Comparison of ENCODE assay signal across 23 cellular contexts in genomic region chr5:136560111-136560510, GRCh38.
DNase-seq lines count a peak whose midpoint lies in the region; ATAC-seq, FAIRE-seq and TF ChIP-seq lines count a peak whose summit lies in the region.
"Had no signal": no experiment of that assay in that cellular context is flagged by ENCODE, and none has a peak within 500 bp of the region (broad histone marks: within the 10 kb centered on the region; RNA-seq: fewer than 3 reads in every experiment).

No MANE protein-coding gene starts in this region.

- H2BK5ac ChIP-seq in H1 (ENCODE audit: low read depth, low read length) (no peak overlapping the region), mesenchymal stem cell (ENCODE audit: low read depth, low read length, poor library complexity, severe bottlenecking) (no peak overlapping the region)

- H3K36me3 ChIP-seq in GM23338 (ENCODE audit: insufficient read depth) (no peaks in the 10 kb centered on the region), H1 (ENCODE audit: control insufficient read depth in 2 of 4, insufficient read depth in 4 of 4, low read length in 3 of 4) (no peaks in the 10 kb centered on the region), mesenchymal stem cell (ENCODE audit: control insufficient read depth in 1 of 2, insufficient read depth in 2 of 2, low read depth in 1 of 2, low read length in 2 of 2) (no peaks in the 10 kb centered on the region)

- H4K8ac ChIP-seq in H1 (ENCODE audit: extremely low read depth, insufficient read depth, low read length) (no peak overlapping the region), mesenchymal stem cell (ENCODE audit: low read length) (no peak overlapping the region)

- H3K36me3 Mint-ChIP-seq in GM23338 (ENCODE audit: low read depth): peaks cover 30% of the 10 kb centered on the region

- H3K9me3 Mint-ChIP-seq in GM23338: peaks cover 18% of the 10 kb centered on the region

- H3K4me1 Mint-ChIP-seq in GM23338: peaks cover 51% of the 10 kb centered on the region

- H2AFZ ChIP-seq in GM23338: no peak overlapping the region
- no peak overlapping the region for H2AFZ ChIP-seq in H1 (ENCODE audit: low read length)
- no peak overlapping the region for H2AFZ ChIP-seq in mesenchymal stem cell (ENCODE audit: low read depth, low read length)
- H2AFZ ChIP-seq: GM23248 had no signal

- POLR2A ChIA-PET in H1 (lab: Charles Lee; ENCODE audit: partially characterized antibody): interaction anchor here (0.6 kb wide), 1 partner anchor 680 kb away, joined by 4 read pairs; no protein-coding TSS in a partner anchor

- ATAC-seq in GM23338: no peak
- ATAC-seq: A549, HCT116 had no signal

- H3K27ac ChIP-seq in GM23338 (ENCODE audit: low read depth) (peak overlapping the region; percentile 46; the same call in 1 of the 2 replicates), H1 (ENCODE audit: low read depth, low read length) (no peak overlapping the region), mesenchymal stem cell (ENCODE audit: low read length, poor library complexity, severe bottlenecking) (no peak overlapping the region)
- H3K27ac ChIP-seq: 22Rv1, A549, C4-2B, GM23248 had no signal

- no peak overlapping the region for H4K5ac ChIP-seq in H1 (ENCODE audit: insufficient read length, low read depth, low read length)

- TF ChIP-seq CTCF in GM23338 (conservative IDR thresholded peaks at IDR 0.05; ENCODE audit: low read depth in 2 of 2) (no peak), H1 (IDR thresholded peaks at IDR 0.05; ENCODE audit: control extremely low read depth in 1 of 3, insufficient read depth in 1 of 3, low read depth in 1 of 3, low read length in 3 of 3) (no peak)

- CTCF ChIA-PET in H1 (lab: Charles Lee; ENCODE audit: partially characterized antibody): interaction anchor here (1.2 to 2.6 kb wide), 3 partner anchors 17 to 126 kb away, joined by 3 to 7 read pairs (median 3); no protein-coding TSS in a partner anchor

- H3K79me2 ChIP-seq in GM23338 (replicated peaks; ENCODE audit: insufficient read depth) (no peaks in the 10 kb centered on the region), H1 (ENCODE audit: control insufficient read depth in 1 of 2, insufficient read depth in 2 of 2, low read length in 2 of 2) (no peaks in the 10 kb centered on the region)

- H2BK12ac ChIP-seq in H1 (ENCODE audit: low read depth, low read length) (no peak overlapping the region), mesenchymal stem cell (ENCODE audit: low read length in 2 of 2) (no peak overlapping the region)

- H3K4me2 ChIP-seq in GM23338 (0 out of 2 replicates have a peak overlapping the region, but pooled peaks have one; percentile 14), H1 (ENCODE audit: insufficient read depth in 1 of 2, low read depth in 2 of 2, low read length in 2 of 2) (no peak overlapping the region), mesenchymal stem cell (ENCODE audit: low read length, poor library complexity, severe bottlenecking) (no peak overlapping the region)
- H3K4me2 ChIP-seq: A549 had no signal

- DNase-seq in GM23338 (ENCODE audit: low spot score) (no peak), H1 (ENCODE audit: low read depth in 1 of 2, low spot score in 2 of 2) (no peak), mesenchymal stem cell (peak; percentile 3), renal cortical epithelial cell (ENCODE audit: low read depth) (peak; percentile 9), SHP77 (lab: John Stamatoyannopoulos, UW) (no peak), epidermal melanocyte (ENCODE audit: insufficient read length, low spot score) (no peak), ecto neural progenitor cell (ENCODE audit: low spot score) (no peak)
- DNase-seq: AML-193; Caco-2; CD4-positive, alpha-beta T cell; GM23248; H7; HFFc6; IMR-90 had no signal

- H2AK5ac ChIP-seq in H1 (ENCODE audit: low read depth, low read length): no peak overlapping the region
- H2AK5ac ChIP-seq in mesenchymal stem cell (ENCODE audit: low read length, severe bottlenecking): no peak overlapping the region

- no peak overlapping the region for H3K4me3 ChIP-seq in GM23338
- no peak overlapping the region for H3K4me3 ChIP-seq in H1 (ENCODE audit: extremely low read depth in 1 of 4, insufficient read depth in 2 of 4, low read depth in 3 of 4, low read length in 4 of 4)
- H3K4me3 ChIP-seq in mesenchymal stem cell (ENCODE audit: insufficient read depth in 1 of 2, low read depth in 1 of 2, low read length in 2 of 2): no peak overlapping the region
- H3K4me3 ChIP-seq: A549, GM23248 had no signal

- TF ChIP-seq POLR2A in H1 (IDR thresholded peaks at IDR 0.05; ENCODE audit: control extremely low read depth in 1 of 2, low read depth in 2 of 2, low read length in 2 of 2): no peak; a peak in 1 of 3 replicates

- 94% methylated on average over 1 of the region's 1 CpG; no CpG with 5 or more reads in 1 of the 2 experiments for WGBS in H1 (ENCODE audit: extremely low coverage in 1 of 2, insufficient coverage in 1 of 2, insufficient read length in 1 of 2, insufficient replicate concordance in 2 of 2, low coverage in 1 of 2, low lambda C conversion rate in 2 of 2, missing lambda C conversion rate in 1 of 2), 2 experiments
- 82% methylated on average over 1 of the region's 1 CpG for WGBS in mesenchymal stem cell

- H3K23ac ChIP-seq in H1 (ENCODE audit: insufficient read length): no peak overlapping the region
- no peak overlapping the region for H3K23ac ChIP-seq in mesenchymal stem cell (ENCODE audit: low read length in 2 of 2)

- H3K27me3 ChIP-seq in GM23338 (ENCODE audit: insufficient read depth): no peaks in the 10 kb centered on the region
- no peaks in the 10 kb centered on the region for H3K27me3 ChIP-seq in H1 (replicated peaks in 1 of 4; ENCODE audit: control insufficient read depth in 3 of 4, extremely low read depth in 1 of 4, insufficient read depth in 3 of 4, low read length in 3 of 4)
- H3K27me3 ChIP-seq in mesenchymal stem cell (ENCODE audit: control insufficient read depth in 1 of 2, insufficient read depth in 1 of 2, low read length in 2 of 2): no peaks in the 10 kb centered on the region

- H3K18ac ChIP-seq in H1 (ENCODE audit: extremely low read depth, low read length) (no peak overlapping the region), mesenchymal stem cell (ENCODE audit: low read depth in 1 of 2, low read length in 2 of 2) (no peak overlapping the region)

- H3K9ac ChIP-seq in H1 (replicated peaks in 1 of 4; ENCODE audit: extremely low read depth in 1 of 4, low read depth in 3 of 4, low read length in 3 of 4): no peak overlapping the region
- H3K9ac ChIP-seq in mesenchymal stem cell (ENCODE audit: low read length): no peak overlapping the region
- H3K9ac ChIP-seq: GM23248 had no signal

- no peak overlapping the region for H3K4me3 Mint-ChIP-seq in GM23338
- H3K4me3 Mint-ChIP-seq: CD4-positive, alpha-beta T cell; HFFc6 had no signal

- no peaks in the 10 kb centered on the region for H3K23me2 ChIP-seq in H1 (ENCODE audit: low read depth, low read length)

- no peak overlapping the region for H2BK20ac ChIP-seq in H1 (ENCODE audit: low read length)

- H3K4ac ChIP-seq in H1 (replicated peaks; ENCODE audit: insufficient read length, low read depth, low read length): no peak overlapping the region
- no peak overlapping the region for H3K4ac ChIP-seq in mesenchymal stem cell (ENCODE audit: low read depth in 1 of 2, low read length in 2 of 2)

- TF ChIP-seq RAD21 in H1 (IDR thresholded peaks at IDR 0.05 in 1 of 2, conservative IDR thresholded peaks at IDR 0.05 in 1 of 2; ENCODE audit: low read depth in 2 of 2, low read length in 2 of 2): no peak

- H3K79me1 ChIP-seq in H1 (ENCODE audit: low read depth, low read length) (no peaks in the 10 kb centered on the region), mesenchymal stem cell (replicated peaks; ENCODE audit: low read length, poor library complexity, severe bottlenecking) (no peaks in the 10 kb centered on the region)

- H3K9me3 ChIP-seq in H1 (ENCODE audit: insufficient read depth in 2 of 2, low read depth in 1 of 2, low read length in 1 of 2) (no peaks in the 10 kb centered on the region; a peak in 2 of 4 replicates), mesenchymal stem cell (ENCODE audit: control insufficient read depth, low read length) (peaks cover 12% of the 10 kb centered on the region)
- H3K9me3 ChIP-seq: A549, Caco-2 had no signal

- H2BK120ac ChIP-seq in H1 (replicated peaks; ENCODE audit: low read depth, low read length) (no peak overlapping the region), mesenchymal stem cell (ENCODE audit: low read depth, low read length) (no peak overlapping the region)

- H2BK15ac ChIP-seq in H1 (ENCODE audit: low read length) (no peak overlapping the region), mesenchymal stem cell (ENCODE audit: low read depth, poor library complexity, severe bottlenecking) (no peak overlapping the region)

- H3K9me2 ChIP-seq in GM23338 (ENCODE audit: insufficient read depth): no peaks in the 10 kb centered on the region; the same call in 1 of the 2 replicates

- H4K91ac ChIP-seq in H1 (replicated peaks; ENCODE audit: insufficient read length, low read length) (no peak overlapping the region), mesenchymal stem cell (ENCODE audit: low read length) (no peak overlapping the region)

- no peak for FAIRE-seq in H1 (lab: Jason Lieb, UNC)
- FAIRE-seq: A549, D721Med, G401.6, GM12891, GM19239, HTR-8/SVneo had no signal

- H3F3A ChIP-seq in GM23338 (replicated peaks; ENCODE audit: low read depth): 0 out of 2 replicates have a peak, but pooled peaks cover 7% of the 10 kb centered on the region

- no peak for TF ChIP-seq EP300 in H1 (IDR thresholded peaks at IDR 0.05; ENCODE audit: borderline replicate concordance in 1 of 2, low read depth in 2 of 2, low read length in 2 of 2)

- H3K14ac ChIP-seq in H1 (ENCODE audit: insufficient read length): no peak overlapping the region
- no peak overlapping the region for H3K14ac ChIP-seq in mesenchymal stem cell (ENCODE audit: low read length in 2 of 2)

- no peak overlapping the region for H3K56ac ChIP-seq in H1 (replicated peaks; ENCODE audit: insufficient read length, low read depth, low read length)

- H3K4me1 ChIP-seq in GM23338 (ENCODE audit: insufficient read depth): peaks cover 24% of the 10 kb centered on the region
- peaks cover 0 to 7% (median 0%) of the 10 kb centered on the region in 4 experiments; a peak in 3 of 7 replicates for H3K4me1 ChIP-seq in H1 (replicated peaks in 1 of 4; ENCODE audit: control insufficient read depth in 3 of 4, insufficient read depth in 4 of 4, low read length in 3 of 4)
- no peaks in the 10 kb centered on the region for H3K4me1 ChIP-seq in mesenchymal stem cell (ENCODE audit: control insufficient read depth, insufficient read depth, low read depth, low read length)
- H3K4me1 ChIP-seq: A549, Caco-2 had no signal

- peaks cover 2% of the 10 kb centered on the region for H3K27me3 Mint-ChIP-seq in GM23338 (ENCODE audit: insufficient read depth, low read depth, poor library complexity)

- H4K20me1 ChIP-seq in GM23338 (replicated peaks; ENCODE audit: insufficient read depth) (no peaks in the 10 kb centered on the region), H1 (replicated peaks in 1 of 2; ENCODE audit: control insufficient read depth in 1 of 2, insufficient read depth in 2 of 2, low read length in 2 of 2) (no peaks in the 10 kb centered on the region)

- no peak overlapping the region for H3K27ac Mint-ChIP-seq in GM23338
- H3K27ac Mint-ChIP-seq: CD4-positive, alpha-beta T cell; HFFc6 had no signal

TF ChIP-seq in GM23338, 12 proteins besides CTCF, POLR2A, EP300 and RAD21 (continues in another document):
- TF ChIP-seq EZH2phosphoT487 (IDR thresholded peaks at IDR 0.05; ENCODE audit: unreplicated experiment): no peak

Comparison
In these comparisons a context has a peak if more than half of its experiments do, and no peak if none do; other contexts are left out.
1. DNase-seq: peak in mesenchymal stem cell (single experiment) and renal cortical epithelial cell (single experiment); none in GM23338 (single experiment), H1 (0 of 2), SHP77 (0 of 2), epidermal melanocyte (single experiment) and ecto neural progenitor cell (single experiment).